9 cellular contexts compared by ENCODE assay signal in the genomic region with DNA sequence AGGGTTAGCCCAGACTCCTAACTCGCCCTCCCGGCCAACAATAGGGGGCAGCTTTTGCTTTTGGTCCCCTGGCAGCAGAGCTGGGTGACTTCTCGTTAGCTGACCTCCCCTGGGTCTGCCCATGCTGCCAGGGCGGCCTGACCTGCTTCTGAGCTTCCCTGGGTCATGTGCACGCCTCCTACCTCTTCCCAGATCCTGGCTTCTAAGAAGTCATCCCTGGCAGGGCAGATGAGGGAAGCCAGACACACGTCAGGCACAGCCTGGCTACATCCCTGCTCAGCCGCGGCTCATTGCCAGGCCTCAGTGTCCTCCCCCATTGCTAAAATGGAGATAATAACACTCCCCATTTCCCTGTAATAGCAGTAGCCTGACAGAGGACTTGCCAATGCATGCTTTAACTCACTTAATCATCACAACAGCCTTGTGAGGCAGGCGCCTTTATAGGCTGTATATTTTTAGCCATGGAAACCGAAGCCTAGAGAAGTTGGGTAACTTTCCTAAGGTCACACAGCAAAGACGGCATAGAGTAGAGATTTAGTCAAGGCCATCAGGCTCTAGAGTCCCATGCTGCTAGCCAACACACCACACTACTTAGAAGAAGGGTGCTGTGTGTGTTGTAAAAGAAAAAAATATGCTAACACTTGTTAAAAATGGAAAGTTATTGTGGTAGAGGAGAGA. TPM values are rescaled to one million over a fixed set of nuclear protein-coding genes. Genes with fewer than 3 reads are reported as not detected.
DNase-seq lines count a peak whose midpoint lies in the region; ATAC-seq and TF ChIP-seq lines count a peak whose summit lies in the region.
"Had no signal": no experiment of that assay in that cellular context is flagged by ENCODE, and none has a peak within 500 bp of the region (broad histone marks: within the 10 kb centered on the region; RNA-seq: fewer than 3 reads in every experiment).

No MANE protein-coding gene starts in this region.

- CTCF ChIA-PET in MCF 10A (lab: Yijun Ruan, JAX), result interaction anchor here (0.9 to 2.7 kb wide), 4 partner anchors 52 to 419 kb away, joined by 3 to 7 read pairs (median 4); partner anchors contain the start of gene PSMD8

- H3K27me3 Mint-ChIP-seq in activated T-cell treated with anti-CD3 and anti-CD28 coated beads, Interleukin-2, amount 50 U/mL, for 24 hours, result no peaks in the 10 kb centered on the region
- H3K27me3 Mint-ChIP-seq in MCF 10A (ENCODE audit: insufficient read depth, unreplicated experiment), result no peaks in the 10 kb centered on the region

- peaks cover 43% of the 10 kb centered on the region for H3K4me1 Mint-ChIP-seq in activated T-cell treated with anti-CD3 and anti-CD28 coated beads, Interleukin-2, amount 50 U/mL, for 24 hours (ENCODE audit: low read depth)
- H3K4me1 Mint-ChIP-seq in MCF 10A (ENCODE audit: insufficient read depth, unreplicated experiment), result peaks cover 29% of the 10 kb centered on the region

- H3K9me3 ChIP-seq in tibial artery, result no peaks in the 10 kb centered on the region
- H3K9me3 ChIP-seq: SJSA1 had no signal

- peak overlapping the region; percentile 16 for H3K4me3 Mint-ChIP-seq in activated T-cell treated with anti-CD3 and anti-CD28 coated beads, Interleukin-2, amount 50 U/mL, for 24 hours
- H3K4me3 Mint-ChIP-seq in MCF 10A (ENCODE audit: unreplicated experiment), result peak overlapping the region; percentile 66

- DNase-seq in activated T-cell treated with anti-CD3 and anti-CD28 coated beads, Interleukin-2, amount 50 U/mL, for 24 hours, result no peak
- DNase-seq in activated T-cell treated with anti-CD3 and anti-CD28 coated beads, Interleukin-2, amount 50 U/mL, for 48 hours, result no peak
- DNase-seq in MCF 10A (ENCODE audit: unreplicated experiment), result peak; percentile 61
- peak; percentile 12 for DNase-seq in left kidney (ENCODE audit: low read depth, low spot score)
- peak in 1 of 2 donors; percentile 73 for DNase-seq in tibial artery
- no peak for DNase-seq in NCI-H2107 (lab: John Stamatoyannopoulos, UW)
- DNase-seq in iPS-NIHi7 (ENCODE audit: extremely low spot score), result no peak

- no peak overlapping the region for H3K27ac Mint-ChIP-seq in activated T-cell treated with anti-CD3 and anti-CD28 coated beads, Interleukin-2, amount 50 U/mL, for 24 hours
- H3K27ac Mint-ChIP-seq in MCF 10A (ENCODE audit: low read depth, unreplicated experiment), result peak overlapping the region; percentile 18

- peaks cover 0 to 32% (median 21%) of the 10 kb centered on the region in 4 donors for H3K4me1 ChIP-seq in tibial artery

- ATAC-seq in HG02610 (IDR thresholded peaks at IDR 0.05; ENCODE audit: unreplicated experiment), result no peak

- no peaks in the 10 kb centered on the region for H3K27me3 ChIP-seq in tibial artery

- H3K36me3 ChIP-seq in tibial artery, result peaks cover 4 to 16% (median 6%) of the 10 kb centered on the region in 3 donors
- H3K36me3 ChIP-seq: SJSA1 had no signal

- H3K36me3 Mint-ChIP-seq in activated T-cell treated with anti-CD3 and anti-CD28 coated beads, Interleukin-2, amount 50 U/mL, for 24 hours (ENCODE audit: low read depth), result peaks cover 26% of the 10 kb centered on the region
- H3K36me3 Mint-ChIP-seq in MCF 10A (ENCODE audit: insufficient read depth, unreplicated experiment), result peaks cover 5% of the 10 kb centered on the region

- H3K27ac ChIP-seq in tibial artery, result peak overlapping the region; percentile 81 to 84
- H3K27ac ChIP-seq: SJSA1 had no signal

- BruUV-seq in MCF 10A (replicated peaks; lab: Mats Ljungman, UMichigan), result no TSS peak

- TF ChIP-seq CTCF in MCF 10A (IDR thresholded peaks at IDR 0.05; ENCODE audit: unreplicated experiment) (no peak), tibial artery (IDR thresholded peaks at IDR 0.05) (no peak)

- POLR2A ChIA-PET in MCF 10A (lab: Yijun Ruan, JAX), result interaction anchor here (0.5 to 5.6 kb wide), 6 partner anchors 13 to 420 kb away, joined by 3 to 49 read pairs (median 4); partner anchors contain the start of genes C19orf33, CATSPERG and SPINT2

- H3K4me3 ChIP-seq in tibial artery, result peak overlapping the region; percentile 67 to 73
- H3K4me3 ChIP-seq: SJSA1 had no signal

- intact Hi-C loops in MCF 10A (cut with micrococcal nuclease) (no loop called here), tibial artery (cut with DNase I; ENCODE audit: low total_unique reads) (no loop called here)

- no peaks in the 10 kb centered on the region for H3K9me3 Mint-ChIP-seq in activated T-cell treated with anti-CD3 and anti-CD28 coated beads, Interleukin-2, amount 50 U/mL, for 24 hours
- H3K9me3 Mint-ChIP-seq in MCF 10A (ENCODE audit: unreplicated experiment), result no peaks in the 10 kb centered on the region

RNA-seq across cellular contexts. Expression of gene KCNK6, which starts 2.1 kb away (rescaled TPM):
- total RNA-seq in MCF 10A (2022), result 5.3 and 6.2 TPM in 2 replicates

RNA-seq across cellular contexts. Expression of gene YIF1B, which starts 6.0 kb away (rescaled TPM):
- total RNA-seq in MCF 10A (2022), result 49.2 and 60.3 TPM in 2 replicates

RNA-seq across cellular contexts. Expression of gene CATSPERG, which starts 13.8 kb away (rescaled TPM):
- 1.4 and 4.5 TPM in 2 replicates for total RNA-seq in MCF 10A (2022)

RNA-seq across cellular contexts. Expression of gene C19orf33, which starts 17.7 kb away (rescaled TPM):
- 343 and 381 TPM in 2 replicates for total RNA-seq in MCF 10A (2022)
- total RNA-seq: SJSA1 had no signal

RNA-seq across cellular contexts. Expression of gene PSMD8, which starts 52.6 kb away (rescaled TPM):
- total RNA-seq in MCF 10A (2022), result 289 and 311 TPM in 2 replicates

Comparison
In these comparisons a context has a peak if more than half of its experiments do, and no peak if none do; other contexts are left out.
1. DNase-seq: peak in MCF 10A (single experiment) and left kidney (single experiment); none in activated T-cell treated with anti-CD3 and anti-CD28 coated beads, Interleukin-2, amount 50 U/mL, for 24 hours (single experiment), activated T-cell treated with anti-CD3 and anti-CD28 coated beads, Interleukin-2, amount 50 U/mL, for 48 hours (0 of 2), NCI-H2107 (single experiment) and iPS-NIHi7 (single experiment).